In genomic region chr6:111743859-111744692, GRCh38 we compare ENCODE assay signal across 8 cellular contexts.
DNase-seq lines count a peak whose midpoint lies in the region; ATAC-seq and TF ChIP-seq lines count a peak whose summit lies in the region.

No MANE protein-coding gene starts in this region.

- no peak overlapping the region for H3K56ac ChIP-seq in mesendoderm (ENCODE audit: low read length)

- peaks cover 26 to 100% (median 100%) of the 10 kb centered on the region in 10 experiments for H3K4me1 ChIP-seq in BLaER1 treated with 17β-estradiol and CSF1 and Interleukin-3, amounts not matched to agents 10 nM and 100 nM
- H3K4me1 ChIP-seq in mesendoderm (ENCODE audit: control insufficient read depth, low read depth, low read length), result no peaks in the 10 kb centered on the region

- peaks cover 87% of the 10 kb centered on the region for H3K36me3 Mint-ChIP-seq in activated naive CD8-positive, alpha-beta T cell treated with anti-CD3 and anti-CD28 coated beads, Interleukin-2, amount 50 U/mL, for 24 hours (ENCODE audit: low read depth)
- peaks cover 9% of the 10 kb centered on the region for H3K36me3 Mint-ChIP-seq in progenitor cell of endocrine pancreas (ENCODE audit: insufficient read depth)

- H3K27ac Mint-ChIP-seq in activated naive CD8-positive, alpha-beta T cell treated with anti-CD3 and anti-CD28 coated beads, Interleukin-2, amount 50 U/mL, for 24 hours, result peak overlapping the region; percentile 61
- peak overlapping the region; percentile 30 for H3K27ac Mint-ChIP-seq in progenitor cell of endocrine pancreas

- H3K27me3 Mint-ChIP-seq in activated naive CD8-positive, alpha-beta T cell treated with anti-CD3 and anti-CD28 coated beads, Interleukin-2, amount 50 U/mL, for 24 hours, result no peaks in the 10 kb centered on the region
- no peaks in the 10 kb centered on the region for H3K27me3 Mint-ChIP-seq in progenitor cell of endocrine pancreas

- peaks cover 0 to 9% (median 0%) of the 10 kb centered on the region in 11 experiments; a peak in 3 of 22 replicates for H3K36me3 ChIP-seq in BLaER1 treated with 17β-estradiol and CSF1 and Interleukin-3, amounts not matched to agents 10 nM and 100 nM
- H3K36me3 ChIP-seq in mesendoderm (ENCODE audit: control insufficient read depth, insufficient read depth, low read length), result no peaks in the 10 kb centered on the region

- peaks cover 93% of the 10 kb centered on the region for H3K4me1 Mint-ChIP-seq in activated naive CD8-positive, alpha-beta T cell treated with anti-CD3 and anti-CD28 coated beads, Interleukin-2, amount 50 U/mL, for 24 hours
- peaks cover 2% of the 10 kb centered on the region for H3K4me1 Mint-ChIP-seq in progenitor cell of endocrine pancreas (ENCODE audit: low read depth)

- intact Hi-C loops in head of caudate nucleus (cut with DNase I), result loop anchor here (10.0 kb wide), 1 partner anchor 131 kb away; the partner anchor contains the start of gene FYN

- TF ChIP-seq CTCF in progenitor cell of endocrine pancreas (IDR thresholded peaks at IDR 0.05; ENCODE audit: unreplicated experiment), result no peak

- no peaks in the 10 kb centered on the region for H3K9me3 Mint-ChIP-seq in activated naive CD8-positive, alpha-beta T cell treated with anti-CD3 and anti-CD28 coated beads, Interleukin-2, amount 50 U/mL, for 24 hours
- no peaks in the 10 kb centered on the region for H3K9me3 Mint-ChIP-seq in progenitor cell of endocrine pancreas (ENCODE audit: low read depth)

- no peaks in the 10 kb centered on the region for H3K79me1 ChIP-seq in mesendoderm (ENCODE audit: low read length)

- H4K20me1 ChIP-seq in BLaER1 treated with 17β-estradiol and CSF1 and Interleukin-3, amounts not matched to agents 10 nM and 100 nM, result peaks cover 0 to 29% (median 5%) of the 10 kb centered on the region in 11 experiments; a peak in 12 of 22 replicates

- H3K23ac ChIP-seq in mesendoderm (ENCODE audit: low read length), result no peak overlapping the region

- H2AK5ac ChIP-seq in mesendoderm (ENCODE audit: low read length), result no peak overlapping the region

- no peaks in the 10 kb centered on the region for H3K27me3 ChIP-seq in BLaER1 treated with 17β-estradiol and CSF1 and Interleukin-3, amounts not matched to agents 10 nM and 100 nM
- H3K27me3 ChIP-seq in mesendoderm (ENCODE audit: insufficient read depth, low read length, poor library complexity), result no peaks in the 10 kb centered on the region

- H3K27ac ChIP-seq in BLaER1 treated with 17β-estradiol and CSF1 and Interleukin-3, amounts not matched to agents 10 nM and 100 nM, result peak overlapping the region in 5 of 11 experiments; percentile 37 to 66 (median 60); a peak in 10 of 22 replicates
- H3K27ac ChIP-seq in mesendoderm (ENCODE audit: low read depth, low read length), result no peak overlapping the region

- no peak overlapping the region for H2BK120ac ChIP-seq in mesendoderm (ENCODE audit: low read depth, low read length)

- DNase-seq in activated naive CD8-positive, alpha-beta T cell treated with anti-CD3 and anti-CD28 coated beads, Interleukin-2, amount 50 U/mL, for 24 hours, result no peak
- DNase-seq in head of caudate nucleus (peak in 27 of 42 donors; percentile 36 to 83 (median 62)), progenitor cell of endocrine pancreas (ENCODE audit: low spot score, unreplicated experiment) (no peak), NCI-H2196 (lab: John Stamatoyannopoulos, UW; ENCODE audit: unreplicated experiment) (no peak), mesendoderm (no peak)

- peak overlapping the region in 2 of 10 experiments; percentile 2 to 11; a peak in 2 of 20 replicates for H3K4me3 ChIP-seq in BLaER1 treated with 17β-estradiol and CSF1 and Interleukin-3, amounts not matched to agents 10 nM and 100 nM
- H3K4me3 ChIP-seq in mesendoderm (ENCODE audit: low read length), result no peak overlapping the region

- H4K5ac ChIP-seq in mesendoderm (ENCODE audit: low read length), result no peak overlapping the region

- H3K79me2 ChIP-seq in mesendoderm (ENCODE audit: control insufficient read depth, insufficient read depth, low read length), result no peaks in the 10 kb centered on the region

- no peak overlapping the region for H2BK15ac ChIP-seq in mesendoderm (replicated peaks; ENCODE audit: low read depth)

- no peak overlapping the region for H3K4me3 Mint-ChIP-seq in activated naive CD8-positive, alpha-beta T cell treated with anti-CD3 and anti-CD28 coated beads, Interleukin-2, amount 50 U/mL, for 24 hours
- H3K4me3 Mint-ChIP-seq in progenitor cell of endocrine pancreas (ENCODE audit: low read depth), result no peak overlapping the region

- no peak overlapping the region for H3K18ac ChIP-seq in mesendoderm (ENCODE audit: low read length)

- no peaks in the 10 kb centered on the region for H3K9me3 ChIP-seq in BLaER1 treated with 17β-estradiol and CSF1 and Interleukin-3, amounts not matched to agents 10 nM and 100 nM (replicated peaks in 1 of 11)

- WGBS in mesendoderm (ENCODE audit: extremely low coverage, insufficient coverage, low lambda C conversion rate), result no CpG with 5 or more reads among the region's 8 CpGs

- peak overlapping the region in 5 of 11 experiments; percentile 9 to 57 (median 51); a peak in 8 of 22 replicates for H3K9ac ChIP-seq in BLaER1 treated with 17β-estradiol and CSF1 and Interleukin-3, amounts not matched to agents 10 nM and 100 nM
- no peak overlapping the region for H3K9ac ChIP-seq in mesendoderm (ENCODE audit: low read length)

- H3K4me2 ChIP-seq in BLaER1 treated with 17β-estradiol and CSF1 and Interleukin-3, amounts not matched to agents 10 nM and 100 nM, result peak overlapping the region; percentile 10 to 84 (median 74); a peak in 20 of 22 replicates
- no peak overlapping the region for H3K4me2 ChIP-seq in mesendoderm (ENCODE audit: low read length)

- no peak overlapping the region for H2BK5ac ChIP-seq in mesendoderm (ENCODE audit: low read length)

- no peak overlapping the region for H4K8ac ChIP-seq in mesendoderm (ENCODE audit: low read depth, low read length)

- ATAC-seq in activated naive CD8-positive, alpha-beta T cell treated with anti-CD3 and anti-CD28 coated beads, Interleukin-2, amount 50 U/mL, for 24 hours, result no peak
- ATAC-seq in HG03095 (IDR thresholded peaks at IDR 0.05; ENCODE audit: unreplicated experiment), result no peak
- no peak for ATAC-seq in HG02870 (IDR thresholded peaks at IDR 0.05; ENCODE audit: unreplicated experiment)

- no peak overlapping the region for H3K4ac ChIP-seq in mesendoderm (ENCODE audit: low read depth, low read length)

Comparison
In these comparisons a context has a peak if more than half of its experiments do, and no peak if none do; other contexts are left out.
1. DNase-seq: peak in head of caudate nucleus (27 of 42); none in activated naive CD8-positive, alpha-beta T cell treated with anti-CD3 and anti-CD28 coated beads, Interleukin-2, amount 50 U/mL, for 24 hours (single experiment), progenitor cell of endocrine pancreas (single experiment), NCI-H2196 (single experiment) and mesendoderm (single experiment).